In genomic region chr21:8234059-8234458, GRCh38 we compare ENCODE assay signal across 7 cellular contexts.
A peak's percentile ranks its signal among the peaks of the same experiment; 100 is the strongest.
DNase-seq lines count a peak whose midpoint lies in the region; ATAC-seq, FAIRE-seq and TF ChIP-seq lines count a peak whose summit lies in the region.
"Not testable (repeated sequence)": the region's sequence is repeated elsewhere in the genome, so short reads cannot be mapped to it uniquely, and the experiment has no call there.

No MANE protein-coding gene starts in this region.

- POLR2A ChIA-PET in CD4-positive, alpha-beta memory T cell (lab: Charles Lee; ENCODE audit: partially characterized antibody); HEK293 (lab: Yijun Ruan, JAX); K562 (lab: Yijun Ruan, JAX): not testable (repeated sequence)

- TF ChIP-seq EP300 in K562 (IDR thresholded peaks at IDR 0.05; ENCODE audit: low read length) = not testable (repeated sequence)

- H3K9ac ChIP-seq in K562 (ENCODE audit: insufficient read depth in 1 of 2, low read depth in 2 of 2, low read length in 2 of 2) = not testable (repeated sequence)

- TF ChIP-seq RAD21 in K562 (CRISPR knock-in tag; conservative IDR thresholded peaks at IDR 0.05 in 1 of 2, IDR thresholded peaks at IDR 0.05 in 1 of 2) = not testable (repeated sequence)

- DNase-seq in CD4-positive, alpha-beta memory T cell = peak in 3 of 5 donors; percentile 45 to 53 (median 46)
- DNase-seq in activated T-helper 1 cell treated with anti-CD3 and anti-CD28 coated beads, Interleukin-12 subunit alpha, Interleukin-12 subunit beta, Interleukin-2, Interleukin-4 antibody, amounts not matched to agents 30 ng/mL and 10 ng/mL and 1 ng/mL, durations not matched to agents 14 hours and 24 hours and 36 hours (ENCODE audit: low spot score) = peak; percentile 1
- DNase-seq in K562 (ENCODE audit: extremely low read depth in 1 of 4, low spot score in 3 of 4) = not testable (repeated sequence)
- peak; percentile 11 to 21 (median 19) for DNase-seq in effector memory CD8-positive, alpha-beta T cell
- DNase-seq in memory B cell (ENCODE audit: low spot score in 2 of 2) (peak; percentile 53 to 63), natural killer cell (peak; percentile 11)

- BruUV-seq in K562 (replicated peaks; lab: Mats Ljungman, UMichigan) = not testable (repeated sequence)

- H3K4me3 Mint-ChIP-seq in CD4-positive, alpha-beta memory T cell; activated T-helper 1 cell treated with anti-CD3 and anti-CD28 coated beads, Interleukin-12 subunit alpha, Interleukin-12 subunit beta, Interleukin-2, Interleukin-4 antibody, amounts not matched to agents 30 ng/mL and 10 ng/mL and 1 ng/mL, durations not matched to agents 14 hours and 24 hours and 36 hours; effector memory CD8-positive, alpha-beta T cell; memory B cell; natural killer cell: not testable (repeated sequence)

- H3K36me3 ChIP-seq in CD4-positive, alpha-beta memory T cell (ENCODE audit: insufficient read depth, low read length); HEK293 (ENCODE audit: control insufficient read depth in 2 of 2, insufficient read depth in 1 of 2, low read length in 2 of 2); K562 (ENCODE audit: control insufficient read depth, insufficient read depth, low read length): not testable (repeated sequence)

- not testable (repeated sequence) for ATAC-seq in K562; effector memory CD8-positive, alpha-beta T cell (replicated peaks); memory B cell (ENCODE audit: low read depth); natural killer cell

- H3K4me1 ChIP-seq in CD4-positive, alpha-beta memory T cell (ENCODE audit: insufficient read depth, low read length); HEK293 (ENCODE audit: control insufficient read depth, insufficient read depth, low read length); K562 (replicated peaks in 1 of 2; ENCODE audit: control insufficient read depth in 2 of 2, insufficient read depth in 2 of 2, low read length in 2 of 2): not testable (repeated sequence)

- not testable (repeated sequence) for H3K4me1 Mint-ChIP-seq in CD4-positive, alpha-beta memory T cell; activated T-helper 1 cell treated with anti-CD3 and anti-CD28 coated beads, Interleukin-12 subunit alpha, Interleukin-12 subunit beta, Interleukin-2, Interleukin-4 antibody, amounts not matched to agents 30 ng/mL and 10 ng/mL and 1 ng/mL, durations not matched to agents 14 hours and 24 hours and 36 hours (ENCODE audit: low read depth); effector memory CD8-positive, alpha-beta T cell (ENCODE audit: low read depth in 2 of 2); memory B cell; natural killer cell

- in situ Hi-C loops in K562 (cut with MboI) = loop anchor here (5.0 kb wide), 2 partner anchors 178 to 228 kb away; no protein-coding TSS in a partner anchor

- 0% methylated on average over 1 of the region's 1 CpG for WGBS in K562 (ENCODE audit: insufficient coverage, low coverage, missing lambda C conversion rate)

- not testable (repeated sequence) for H3K4me3 ChIP-seq in CD4-positive, alpha-beta memory T cell (ENCODE audit: low read length in 2 of 2); HEK293 (ENCODE audit: low read depth, low read length); K562

- not testable (repeated sequence) for FAIRE-seq in K562 (lab: Jason Lieb, UNC)

- not testable (repeated sequence) for H3K27me3 ChIP-seq in CD4-positive, alpha-beta memory T cell (ENCODE audit: insufficient read depth, low read length); K562 (ENCODE audit: control insufficient read depth in 2 of 2, insufficient read depth in 2 of 2, low read length in 2 of 2)

- H2AFZ ChIP-seq in K562 (ENCODE audit: low read depth, low read length) = not testable (repeated sequence)

- H3K4me2 ChIP-seq in K562 (ENCODE audit: insufficient read depth, low read length) = not testable (repeated sequence)

- H3K27ac Mint-ChIP-seq in CD4-positive, alpha-beta memory T cell; activated T-helper 1 cell treated with anti-CD3 and anti-CD28 coated beads, Interleukin-12 subunit alpha, Interleukin-12 subunit beta, Interleukin-2, Interleukin-4 antibody, amounts not matched to agents 30 ng/mL and 10 ng/mL and 1 ng/mL, durations not matched to agents 14 hours and 24 hours and 36 hours; effector memory CD8-positive, alpha-beta T cell; memory B cell; natural killer cell: not testable (repeated sequence)

- CTCF ChIA-PET in CD4-positive, alpha-beta memory T cell (lab: Charles Lee; ENCODE audit: partially characterized antibody); HEK293 (lab: Yijun Ruan, JAX); K562 (lab: Yijun Ruan, JAX; ENCODE audit: low intra/inter-chr PET ratio): not testable (repeated sequence)

- H3K9me1 ChIP-seq in K562 (ENCODE audit: control insufficient read depth, insufficient read depth, low read length) = not testable (repeated sequence)

- not testable (repeated sequence) for H3K79me2 ChIP-seq in K562 (ENCODE audit: control insufficient read depth, insufficient read depth, low read length)

- H3K27ac ChIP-seq in CD4-positive, alpha-beta memory T cell (ENCODE audit: low read depth, low read length); HEK293 (ENCODE audit: extremely low read depth, low read depth, low read length); K562 (ENCODE audit: extremely low read depth, low read depth, low read length): not testable (repeated sequence)

- H3K27me3 Mint-ChIP-seq in CD4-positive, alpha-beta memory T cell; activated T-helper 1 cell treated with anti-CD3 and anti-CD28 coated beads, Interleukin-12 subunit alpha, Interleukin-12 subunit beta, Interleukin-2, Interleukin-4 antibody, amounts not matched to agents 30 ng/mL and 10 ng/mL and 1 ng/mL, durations not matched to agents 14 hours and 24 hours and 36 hours (ENCODE audit: insufficient read depth); effector memory CD8-positive, alpha-beta T cell; memory B cell; natural killer cell (ENCODE audit: low read depth in 2 of 2): not testable (repeated sequence)

- H3K36me3 Mint-ChIP-seq in CD4-positive, alpha-beta memory T cell; activated T-helper 1 cell treated with anti-CD3 and anti-CD28 coated beads, Interleukin-12 subunit alpha, Interleukin-12 subunit beta, Interleukin-2, Interleukin-4 antibody, amounts not matched to agents 30 ng/mL and 10 ng/mL and 1 ng/mL, durations not matched to agents 14 hours and 24 hours and 36 hours (ENCODE audit: low read depth); effector memory CD8-positive, alpha-beta T cell (ENCODE audit: insufficient read depth); memory B cell; natural killer cell: not testable (repeated sequence)

- not testable (repeated sequence) for TF ChIP-seq CTCF in HEK293 (tag by site-specific recombination; IDR thresholded peaks at IDR 0.05); K562 (IDR thresholded peaks at IDR 0.05 in 2 of 3, conservative IDR thresholded peaks at IDR 0.05 in 1 of 3; ENCODE audit: insufficient read depth in 2 of 3, low read depth in 1 of 3, low read length in 3 of 3); natural killer cell (IDR thresholded peaks at IDR 0.05)

- not testable (repeated sequence) for H3K9me3 Mint-ChIP-seq in CD4-positive, alpha-beta memory T cell; activated T-helper 1 cell treated with anti-CD3 and anti-CD28 coated beads, Interleukin-12 subunit alpha, Interleukin-12 subunit beta, Interleukin-2, Interleukin-4 antibody, amounts not matched to agents 30 ng/mL and 10 ng/mL and 1 ng/mL, durations not matched to agents 14 hours and 24 hours and 36 hours; effector memory CD8-positive, alpha-beta T cell; memory B cell
- H3K9me3 Mint-ChIP-seq in natural killer cell = peaks cover 5 to 11% of the 10 kb centered on the region in 2 donors

- not testable (repeated sequence) for H4K20me1 ChIP-seq in K562 (replicated peaks; ENCODE audit: control insufficient read depth, insufficient read depth, low read length)

- TF ChIP-seq POLR2A in K562 (conservative IDR thresholded peaks at IDR 0.05) = not testable (repeated sequence)

- intact Hi-C loops in CD4-positive, alpha-beta memory T cell (cut with micrococcal nuclease); activated T-helper 1 cell treated with anti-CD3 and anti-CD28 coated beads, Interleukin-12 subunit alpha, Interleukin-12 subunit beta, Interleukin-2, Interleukin-4 antibody, amounts not matched to agents 30 ng/mL and 10 ng/mL and 1 ng/mL, durations not matched to agents 14 hours and 24 hours and 36 hours (cut with micrococcal nuclease); K562 (cut with micrococcal nuclease); natural killer cell (cut with micrococcal nuclease): not testable (repeated sequence)

- H3K9me3 ChIP-seq in CD4-positive, alpha-beta memory T cell (ENCODE audit: control insufficient read depth in 1 of 2, low read length in 2 of 2); HEK293 (ENCODE audit: control insufficient read depth, insufficient read depth, low read depth, low read length); K562 (replicated peaks; ENCODE audit: control insufficient read depth, insufficient read depth, low read depth, low read length): not testable (repeated sequence)

TF ChIP-seq in HEK293, 187 proteins besides CTCF, POLR2A, EP300 and RAD21:
- peak; percentile 54; the same call in 1 of the 2 replicates for TF ChIP-seq ZNF701 (tag by site-specific recombination; IDR thresholded peaks at IDR 0.05)

TF ChIP-seq in K562, 482 proteins besides CTCF, POLR2A, EP300 and RAD21 (continues in another document):
- TF ChIP-seq HEY1 (CRISPR knock-in tag; IDR thresholded peaks at IDR 0.05; ENCODE audit: borderline replicate concordance) = 0 out of 2 replicates have a peak, but pooled peaks have one; percentile 15
